Comparison of ENCODE assay signal across 17 cellular contexts in the genomic region with DNA sequence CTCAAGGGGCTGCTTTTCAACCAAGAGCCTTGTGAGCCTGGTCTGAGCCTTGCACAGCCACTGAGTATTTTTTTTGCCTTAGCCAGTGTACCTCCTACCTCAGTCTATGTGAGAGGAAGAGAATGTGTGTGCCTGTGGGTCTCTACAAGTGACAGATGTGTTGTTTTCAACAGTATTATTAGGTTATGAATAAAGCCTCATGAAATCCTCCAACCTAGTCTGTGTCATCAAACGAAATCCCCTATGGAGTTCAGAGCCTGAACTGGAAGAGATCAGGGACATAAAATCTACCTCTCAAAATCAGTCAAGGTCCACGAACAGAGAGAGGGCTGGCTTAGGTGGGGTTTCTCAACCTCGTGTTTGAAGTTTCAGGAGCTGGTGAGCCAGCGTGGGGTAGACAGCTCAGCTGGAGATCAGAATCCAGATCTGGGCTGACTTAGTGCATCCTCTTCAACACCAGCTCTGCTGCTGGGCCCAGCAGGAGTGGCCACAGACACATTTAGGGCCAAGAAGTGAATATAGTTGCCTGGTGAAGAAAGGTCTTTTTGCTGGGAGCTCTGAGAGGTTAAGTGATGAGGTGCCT. TPM values are rescaled to one million over a fixed set of nuclear protein-coding genes. Genes with fewer than 3 reads are reported as not detected.
DNase-seq lines count a peak whose midpoint lies in the region; TF ChIP-seq lines count a peak whose summit lies in the region.
"Had no signal": no experiment of that assay in that cellular context is flagged by ENCODE, and none has a peak within 500 bp of the region (broad histone marks: within the 10 kb centered on the region; RNA-seq: fewer than 3 reads in every experiment).

No MANE protein-coding gene starts in this region.

- H3K27ac Mint-ChIP-seq in CD4-positive, alpha-beta memory T cell: peak overlapping the region; percentile 13 to 88 (median 75)
- H3K27ac Mint-ChIP-seq in IgD-negative memory B cell: peak overlapping the region in 2 of 3 donors; percentile 42 to 89

- no peak for DNase-seq in CD4-positive, alpha-beta memory T cell
- DNase-seq in esophagus squamous epithelium (lab: John Stamatoyannopoulos, UW) (no peak), posterior vena cava (ENCODE audit: low spot score) (peak; percentile 38), GM10266 (ENCODE audit: extremely low spot score) (no peak), BE2C (no peak), epidermal melanocyte (ENCODE audit: insufficient read length, low spot score) (no peak)
- DNase-seq in NK-92 treated with Interleukin-12 subunit alpha and Interleukin-12 subunit beta, amount 100 ng/mL, for 24 hours (lab: John Stamatoyannopoulos, UW): no peak
- DNase-seq: effector memory CD8-positive, alpha-beta T cell; GF-D8; NCI-H2107; stimulated activated CD4-positive, alpha-beta T cell treated with anti-CD3 and anti-CD28 coated beads, Interleukin-4, amount 100 ng/mL, for 4 hours; stomach; T-helper 9 cell had no signal

- no peaks in the 10 kb centered on the region for H3K9me3 Mint-ChIP-seq in CD4-positive, alpha-beta memory T cell
- H3K9me3 Mint-ChIP-seq in IgD-negative memory B cell: no peaks in the 10 kb centered on the region
- H3K9me3 Mint-ChIP-seq: effector memory CD8-positive, alpha-beta T cell had no signal

- peaks cover 13% of the 10 kb centered on the region for H3K4me1 ChIP-seq in CD4-positive, alpha-beta memory T cell (ENCODE audit: insufficient read depth, low read length)
- H3K4me1 ChIP-seq in esophagus squamous epithelium (peaks cover 0 to 20% (median 0%) of the 10 kb centered on the region in 3 donors), BE2C (0 out of 2 replicates have a peak, but pooled peaks cover 4% of the 10 kb centered on the region)

- H3K36me3 ChIP-seq in CD4-positive, alpha-beta memory T cell (ENCODE audit: insufficient read depth, low read length): peaks cover 21% of the 10 kb centered on the region
- H3K36me3 ChIP-seq in esophagus squamous epithelium: peaks cover 10 to 71% (median 15%) of the 10 kb centered on the region in 3 donors
- H3K36me3 ChIP-seq in BE2C: no peaks in the 10 kb centered on the region

- POLR2A ChIA-PET in CD4-positive, alpha-beta memory T cell (lab: Charles Lee; ENCODE audit: partially characterized antibody): interaction anchor here (1.0 to 2.4 kb wide), 2 partner anchors 8 to 90 kb away, joined by 3 to 11 read pairs; a partner anchor contains a TSS

- no peaks in the 10 kb centered on the region for H3K27me3 Mint-ChIP-seq in CD4-positive, alpha-beta memory T cell
- H3K27me3 Mint-ChIP-seq in IgD-negative memory B cell: no peaks in the 10 kb centered on the region
- H3K27me3 Mint-ChIP-seq: effector memory CD8-positive, alpha-beta T cell had no signal

- WGBS in esophagus squamous epithelium, 2 donors: 68 to 89% methylated on average over 4 of the region's 4 CpGs

- CTCF ChIA-PET in CD4-positive, alpha-beta memory T cell (lab: Charles Lee; ENCODE audit: partially characterized antibody): no interaction called here

- H3K4me3 ChIP-seq in CD4-positive, alpha-beta memory T cell (ENCODE audit: low read length in 2 of 2): no peak overlapping the region
- H3K4me3 ChIP-seq in esophagus squamous epithelium (no peak overlapping the region), BE2C (ENCODE audit: low read depth, low read length) (no peak overlapping the region)
- H3K4me3 ChIP-seq: right atrium auricular region, stomach had no signal

- peaks cover 13 to 36% (median 15%) of the 10 kb centered on the region in 4 donors for H3K4me1 Mint-ChIP-seq in CD4-positive, alpha-beta memory T cell
- H3K4me1 Mint-ChIP-seq in IgD-negative memory B cell: peaks cover 5 to 6% (median 5%) of the 10 kb centered on the region in 3 donors

- H3K4me3 Mint-ChIP-seq in CD4-positive, alpha-beta memory T cell: no peak overlapping the region
- H3K4me3 Mint-ChIP-seq in IgD-negative memory B cell: no peak overlapping the region
- H3K4me3 Mint-ChIP-seq: effector memory CD8-positive, alpha-beta T cell had no signal

- no peaks in the 10 kb centered on the region for H3K27me3 ChIP-seq in CD4-positive, alpha-beta memory T cell (ENCODE audit: insufficient read depth, low read length)
- H3K27me3 ChIP-seq in esophagus squamous epithelium (no peaks in the 10 kb centered on the region), BE2C (no peaks in the 10 kb centered on the region)
- H3K27me3 ChIP-seq: right atrium auricular region, stomach had no signal

- TF ChIP-seq CTCF in esophagus squamous epithelium (IDR thresholded peaks at IDR 0.05) (no peak), GM10266 (IDR thresholded peaks at IDR 0.05; ENCODE audit: control insufficient read depth, insufficient read depth, low read depth, missing control alignments) (no peak), BE2C (IDR thresholded peaks at IDR 0.05; ENCODE audit: low read depth, low read length) (no peak)

- intact Hi-C loops in CD4-positive, alpha-beta memory T cell (cut with micrococcal nuclease): no loop called here
- intact Hi-C loops in esophagus squamous epithelium (cut with DNase I) (no loop called here), posterior vena cava (cut with DNase I) (no loop called here)

- no peaks in the 10 kb centered on the region for H3K9me3 ChIP-seq in CD4-positive, alpha-beta memory T cell (ENCODE audit: control insufficient read depth in 1 of 2, low read length in 2 of 2)
- H3K9me3 ChIP-seq in esophagus squamous epithelium (no peaks in the 10 kb centered on the region), BE2C (no peaks in the 10 kb centered on the region)
- H3K9me3 ChIP-seq: right atrium auricular region, stomach had no signal

- no peak overlapping the region for H3K27ac ChIP-seq in CD4-positive, alpha-beta memory T cell (ENCODE audit: low read depth, low read length)
- H3K27ac ChIP-seq in esophagus squamous epithelium: peak overlapping the region; percentile 18 to 65 (median 52)

- peaks cover 19 to 47% of the 10 kb centered on the region in 2 donors for H3K36me3 Mint-ChIP-seq in CD4-positive, alpha-beta memory T cell
- peaks cover 4% of the 10 kb centered on the region for H3K36me3 Mint-ChIP-seq in IgD-negative memory B cell

- TF ChIP-seq POLR2A in esophagus squamous epithelium (IDR thresholded peaks at IDR 0.05): no peak

RNA-seq across cellular contexts. Expression of a gene that starts 8.2 kb away (rescaled TPM):
- 10 to 100 TPM; 13.1 to 14.5 TPM for total RNA-seq in CD4-positive, alpha-beta memory T cell
- polyA plus RNA-seq in CD4-positive, alpha-beta memory T cell: 10 to 100 TPM; 18.9 to 24.7 TPM
- polyA plus RNA-seq in IgD-negative memory B cell: 17.0 TPM
- 1 to 10 TPM; 2.9 to 6.2 (median 4.3) TPM for total RNA-seq in esophagus squamous epithelium
- 1 to 10 TPM; 4.3 to 8.2 TPM for total RNA-seq in posterior vena cava
- not detected for polyA plus RNA-seq in BE2C (2012; ENCODE audit: insufficient read depth, insufficient read length, low read depth)

RNA-seq across cellular contexts. Expression of a gene that starts 33.2 kb away (rescaled TPM):
- total RNA-seq in CD4-positive, alpha-beta memory T cell: not detected
- not detected for polyA plus RNA-seq in CD4-positive, alpha-beta memory T cell
- polyA plus RNA-seq in IgD-negative memory B cell: not detected
- total RNA-seq in esophagus squamous epithelium (1 to 10 TPM in 2 of 4 donors, under 1 TPM in 2; 0.76 to 6.3 (median 1.9) TPM), posterior vena cava (under 1 TPM in 1 of 2 donors, not detected in 1; 0.33 TPM)
- not detected for polyA plus RNA-seq in BE2C (2012; ENCODE audit: insufficient read depth, insufficient read length, low read depth)
- total RNA-seq: glomerular endothelial cell, Right ventricle myocardium inferior had no signal

RNA-seq across cellular contexts. Expression of a gene that starts 53.6 kb away (rescaled TPM):
- 10 to 100 TPM; 60.5 to 66.1 TPM for total RNA-seq in CD4-positive, alpha-beta memory T cell
- 100 to 1,000 TPM; 189 to 259 TPM for polyA plus RNA-seq in CD4-positive, alpha-beta memory T cell
- 163 TPM for polyA plus RNA-seq in IgD-negative memory B cell
- total RNA-seq in esophagus squamous epithelium (10 to 100 TPM; 11.8 to 38.2 (median 23.4) TPM), posterior vena cava (10 to 100 TPM; 20.8 to 21.1 TPM)
- 56.4 TPM for polyA plus RNA-seq in BE2C (2012; ENCODE audit: insufficient read depth, insufficient read length, low read depth)
